Comparison of ENCODE assay signal across 10 cellular contexts in the genomic region with DNA sequence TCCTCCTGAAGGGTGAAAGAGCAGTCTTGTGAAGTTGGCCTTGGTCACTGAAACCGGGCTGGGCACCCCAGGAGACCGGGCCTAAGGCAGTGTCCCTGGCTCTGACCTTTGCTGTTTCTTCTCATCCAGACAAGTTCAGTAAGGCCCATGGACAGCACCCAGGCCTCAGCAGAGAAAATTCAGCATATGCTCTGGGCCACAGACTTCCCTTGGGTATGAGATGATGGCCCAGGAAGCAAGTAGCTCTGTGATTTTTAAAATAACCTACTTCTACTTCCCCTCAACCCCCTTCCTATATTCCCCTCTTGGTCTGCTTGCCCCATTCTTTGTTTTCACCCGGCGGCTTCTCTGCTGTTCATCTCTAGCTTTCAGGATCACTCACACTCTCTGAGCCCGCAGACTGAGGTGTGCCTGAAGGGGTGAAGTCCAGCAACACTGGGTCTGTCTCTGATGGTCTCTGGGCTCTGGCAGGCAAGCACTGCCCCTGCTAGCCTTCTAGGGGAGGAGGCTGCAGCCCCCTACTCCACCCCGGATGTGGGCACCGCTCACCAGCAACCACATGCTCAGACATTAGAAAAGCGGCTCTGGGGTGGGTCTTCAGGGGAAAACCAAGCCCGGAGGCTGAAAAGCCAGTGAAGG. TPM values are rescaled to one million over a fixed set of nuclear protein-coding genes. Genes with fewer than 3 reads are reported as not detected.
DNase-seq lines count a peak whose midpoint lies in the region; ATAC-seq, FAIRE-seq and TF ChIP-seq lines count a peak whose summit lies in the region.
"Had no signal": no experiment of that assay in that cellular context is flagged by ENCODE, and none has a peak within 500 bp of the region (broad histone marks: within the 10 kb centered on the region; RNA-seq: fewer than 3 reads in every experiment).

No MANE protein-coding gene starts in this region.

- no peak overlapping the region for H3K27ac Mint-ChIP-seq in activated CD4-positive, alpha-beta memory T cell treated with anti-CD3 and anti-CD28 coated beads for 36 hours
- H3K27ac Mint-ChIP-seq in T-helper 2 cell treated with Interferon-gamma antibody and Interleukin-4, amounts not matched to agents 5 μg/mL and 100 μg/mL, for 36 hours: no peak overlapping the region

- TF ChIP-seq CTCF in GM10266 (IDR thresholded peaks at IDR 0.05; ENCODE audit: control insufficient read depth, insufficient read depth, low read depth, missing control alignments): no peak
- no peak for TF ChIP-seq CTCF in kidney (IDR thresholded peaks at IDR 0.05; ENCODE audit: borderline replicate concordance, extremely low read depth, insufficient read depth)

- peaks cover 60% of the 10 kb centered on the region for H3K4me1 Mint-ChIP-seq in activated CD4-positive, alpha-beta memory T cell treated with anti-CD3 and anti-CD28 coated beads for 36 hours (ENCODE audit: low read depth)
- peaks cover 18% of the 10 kb centered on the region for H3K4me1 Mint-ChIP-seq in T-helper 2 cell treated with Interferon-gamma antibody and Interleukin-4, amounts not matched to agents 5 μg/mL and 100 μg/mL, for 36 hours (ENCODE audit: low read depth)

- CTCF ChIA-PET in activated CD4-positive, alpha-beta memory T cell treated with anti-CD3 and anti-CD28 coated beads for 36 hours (lab: Charles Lee): interaction anchor here (0.6 to 1.6 kb wide), 4 partner anchors 9 to 248 kb away, joined by 3 to 4 read pairs (median 4); no protein-coding TSS in a partner anchor

- H3K4me3 Mint-ChIP-seq in activated CD4-positive, alpha-beta memory T cell treated with anti-CD3 and anti-CD28 coated beads for 36 hours: no peak overlapping the region
- no peak overlapping the region for H3K4me3 Mint-ChIP-seq in T-helper 2 cell treated with Interferon-gamma antibody and Interleukin-4, amounts not matched to agents 5 μg/mL and 100 μg/mL, for 36 hours

- H3K9me3 ChIP-seq in kidney (ENCODE audit: control insufficient read depth in 1 of 2, low read length in 2 of 2): no peaks in the 10 kb centered on the region

- H3K27ac ChIP-seq in kidney (ENCODE audit: low read depth in 2 of 2, low read length in 2 of 2): no peak overlapping the region

- H3K36me3 Mint-ChIP-seq in activated CD4-positive, alpha-beta memory T cell treated with anti-CD3 and anti-CD28 coated beads for 36 hours: peaks cover 3% of the 10 kb centered on the region
- no peaks in the 10 kb centered on the region for H3K36me3 Mint-ChIP-seq in T-helper 2 cell treated with Interferon-gamma antibody and Interleukin-4, amounts not matched to agents 5 μg/mL and 100 μg/mL, for 36 hours (ENCODE audit: low read depth)

- H3K27me3 Mint-ChIP-seq in activated CD4-positive, alpha-beta memory T cell treated with anti-CD3 and anti-CD28 coated beads for 36 hours: peaks cover 37% of the 10 kb centered on the region
- peaks cover 61% of the 10 kb centered on the region for H3K27me3 Mint-ChIP-seq in T-helper 2 cell treated with Interferon-gamma antibody and Interleukin-4, amounts not matched to agents 5 μg/mL and 100 μg/mL, for 36 hours (ENCODE audit: low read depth)

- FAIRE-seq in kidney (lab: Jason Lieb, UNC): no peak
- FAIRE-seq: endothelial cell of umbilical vein had no signal

- H3K9ac ChIP-seq in kidney (ENCODE audit: low read length in 2 of 2): no peak overlapping the region

- intact Hi-C loops in activated CD4-positive, alpha-beta memory T cell treated with anti-CD3 and anti-CD28 coated beads for 36 hours (cut with micrococcal nuclease): loop anchor here (1.0 to 5.0 kb wide), 5 partner anchors 8 to 243 kb away; no protein-coding TSS in a partner anchor
- intact Hi-C loops in kidney (cut with DNase I): no loop called here

- H3K4me3 ChIP-seq in kidney (ENCODE audit: low read length in 2 of 2): no peak overlapping the region

- peaks cover 0 to 9% of the 10 kb centered on the region in 2 donors for H3K4me1 ChIP-seq in kidney (ENCODE audit: control insufficient read depth in 1 of 2, insufficient read depth in 1 of 2, low read depth in 1 of 2, low read length in 2 of 2)

- peak; percentile 56 for ATAC-seq in GM19035 (IDR thresholded peaks at IDR 0.05; ENCODE audit: unreplicated experiment)
- ATAC-seq in HG02973 (IDR thresholded peaks at IDR 0.05; ENCODE audit: unreplicated experiment): peak; percentile 52

- DNase-seq in GM10266 (ENCODE audit: extremely low spot score): peak; percentile 72
- peak; percentile 75 for DNase-seq in activated CD4-positive, alpha-beta memory T cell treated with anti-CD3 and anti-CD28 coated beads for 36 hours
- no peak for DNase-seq in OCI-M1 (lab: John Stamatoyannopoulos, UW)
- no peak for DNase-seq in kidney
- DNase-seq in T-helper 2 cell treated with Interferon-gamma antibody and Interleukin-4, amounts not matched to agents 5 μg/mL and 100 μg/mL, for 36 hours (ENCODE audit: low spot score): no peak
- no peak for DNase-seq in NCI-H524 (lab: John Stamatoyannopoulos, UW)

- H3K9me3 Mint-ChIP-seq in activated CD4-positive, alpha-beta memory T cell treated with anti-CD3 and anti-CD28 coated beads for 36 hours: no peaks in the 10 kb centered on the region
- no peaks in the 10 kb centered on the region for H3K9me3 Mint-ChIP-seq in T-helper 2 cell treated with Interferon-gamma antibody and Interleukin-4, amounts not matched to agents 5 μg/mL and 100 μg/mL, for 36 hours

- H3K36me3 ChIP-seq in kidney (ENCODE audit: control insufficient read depth in 1 of 2, insufficient read depth in 2 of 2, low read length in 2 of 2): no peaks in the 10 kb centered on the region

- POLR2A ChIA-PET in activated CD4-positive, alpha-beta memory T cell treated with anti-CD3 and anti-CD28 coated beads for 36 hours (lab: Charles Lee): interaction anchor here (0.6 to 1.1 kb wide), 2 partner anchors 20 to 60 kb away, joined by 3 to 10 read pairs; no protein-coding TSS in a partner anchor

RNA-seq across cellular contexts. Expression of gene GPR25, which starts 2.9 kb away (rescaled TPM):
- total RNA-seq in activated CD4-positive, alpha-beta memory T cell treated with anti-CD3 and anti-CD28 coated beads for 36 hours: not detected
- total RNA-seq in kidney: 0.19 TPM
- polyA plus RNA-seq in kidney (ENCODE audit: insufficient read depth, low read depth, low replicate concordance): not detected
- total RNA-seq: activated CD8-positive, alpha-beta memory T cell treated with anti-CD3 and anti-CD28 coated beads for 36 hours; endothelial cell of umbilical vein had no signal
- polyA plus RNA-seq: endothelial cell of umbilical vein had no signal

RNA-seq across cellular contexts. Expression of gene INAVA, which starts 24.8 kb away (rescaled TPM):
- total RNA-seq in activated CD4-positive, alpha-beta memory T cell treated with anti-CD3 and anti-CD28 coated beads for 36 hours: not detected
- total RNA-seq in kidney: 48.8 TPM
- polyA plus RNA-seq in kidney (ENCODE audit: insufficient read depth, low read depth, low replicate concordance): 22.1 TPM
- polyA plus RNA-seq: endothelial cell of umbilical vein had no signal

Comparison
In these comparisons a context has a peak if more than half of its experiments do, and no peak if none do; other contexts are left out.
1. DNase-seq: peak in GM10266 (single experiment) and activated CD4-positive, alpha-beta memory T cell treated with anti-CD3 and anti-CD28 coated beads for 36 hours (single experiment); none in OCI-M1 (single experiment), kidney (single experiment), T-helper 2 cell treated with Interferon-gamma antibody and Interleukin-4, amounts not matched to agents 5 μg/mL and 100 μg/mL, for 36 hours (single experiment) and NCI-H524 (0 of 2).
2. RNA of gene INAVA, which starts 24.8 kb away (total RNA-seq): 48.8 TPM in kidney (single experiment); not detected in activated CD4-positive, alpha-beta memory T cell treated with anti-CD3 and anti-CD28 coated beads for 36 hours; every median in the first group is over 10 times any median in the second.